8 cellular contexts compared by ENCODE assay signal in genomic region chr18:26657618-26658581, GRCh38.
DNase-seq lines count a peak whose midpoint lies in the region; ATAC-seq and TF ChIP-seq lines count a peak whose summit lies in the region.

No MANE protein-coding gene starts in this region.

- no peak for DNase-seq in stimulated activated naive CD8-positive, alpha-beta T cell treated with anti-CD3 and anti-CD28 coated beads, Interleukin-15, Interleukin-2, amounts not matched to agents 100 U/mL and 50 U/mL, for 24 hours
- DNase-seq in body of pancreas (no peak), NCI-H446 (lab: John Stamatoyannopoulos, UW) (no peak), germinal center (ENCODE audit: low spot score) (no peak), NCI-H187 (lab: John Stamatoyannopoulos, UW) (no peak), NCI-H1048 (lab: John Stamatoyannopoulos, UW) (no peak)

- H3K4me1 ChIP-seq in body of pancreas = peaks cover 24% of the 10 kb centered on the region
- peaks cover 14% of the 10 kb centered on the region for H3K4me1 ChIP-seq in mucosa of stomach (ENCODE audit: control insufficient read depth, insufficient read depth, low read length)

- H3K9me3 ChIP-seq in body of pancreas (no peaks in the 10 kb centered on the region), mucosa of stomach (ENCODE audit: control insufficient read depth, low read length) (no peaks in the 10 kb centered on the region)

- no peak for TF ChIP-seq CTCF in body of pancreas (IDR thresholded peaks at IDR 0.05)

- no peaks in the 10 kb centered on the region for H3K9me3 Mint-ChIP-seq in stimulated activated naive CD8-positive, alpha-beta T cell treated with anti-CD3 and anti-CD28 coated beads, Interleukin-15, Interleukin-2, amounts not matched to agents 100 ng/mL and 50 ng/mL, for 24 hours

- intact Hi-C loops in body of pancreas (cut with DNase I) = no loop called here

- peak overlapping the region; percentile 51 to 81 for H3K4me3 ChIP-seq in body of pancreas
- H3K4me3 ChIP-seq in mucosa of stomach (ENCODE audit: low read length) = peak overlapping the region; percentile 71

- H3K4me3 Mint-ChIP-seq in stimulated activated naive CD8-positive, alpha-beta T cell treated with anti-CD3 and anti-CD28 coated beads, Interleukin-15, Interleukin-2, amounts not matched to agents 100 ng/mL and 50 ng/mL, for 24 hours = peak overlapping the region; percentile 79

- TF ChIP-seq POLR2A in body of pancreas (IDR thresholded peaks at IDR 0.05) = no peak

- peak overlapping the region; percentile 84 for H3K9ac ChIP-seq in mucosa of stomach (ENCODE audit: low read length)

- H3K4me1 Mint-ChIP-seq in stimulated activated naive CD8-positive, alpha-beta T cell treated with anti-CD3 and anti-CD28 coated beads, Interleukin-15, Interleukin-2, amounts not matched to agents 100 ng/mL and 50 ng/mL, for 24 hours (ENCODE audit: low read depth) = peaks cover 15% of the 10 kb centered on the region

- H3K36me3 ChIP-seq in body of pancreas (replicated peaks in 1 of 2; ENCODE audit: insufficient read depth in 1 of 2, low read depth in 2 of 2) (no peaks in the 10 kb centered on the region), mucosa of stomach (ENCODE audit: control insufficient read depth, insufficient read depth, low read length) (no peaks in the 10 kb centered on the region)

- no peaks in the 10 kb centered on the region for H3K36me3 Mint-ChIP-seq in stimulated activated naive CD8-positive, alpha-beta T cell treated with anti-CD3 and anti-CD28 coated beads, Interleukin-15, Interleukin-2, amounts not matched to agents 100 ng/mL and 50 ng/mL, for 24 hours (ENCODE audit: low read depth)

- WGBS in body of pancreas, 2 donors = 4 to 5% methylated on average over 16 of the region's 16 CpGs

- no peak for ATAC-seq in stimulated activated naive CD8-positive, alpha-beta T cell treated with anti-CD3 and anti-CD28 coated beads, Interleukin-15, Interleukin-2, amounts not matched to agents 100 U/mL and 50 U/mL, for 24 hours
- no peak for ATAC-seq in body of pancreas

- no peak overlapping the region for H3K27ac Mint-ChIP-seq in stimulated activated naive CD8-positive, alpha-beta T cell treated with anti-CD3 and anti-CD28 coated beads, Interleukin-15, Interleukin-2, amounts not matched to agents 100 ng/mL and 50 ng/mL, for 24 hours

- H3K27me3 Mint-ChIP-seq in stimulated activated naive CD8-positive, alpha-beta T cell treated with anti-CD3 and anti-CD28 coated beads, Interleukin-15, Interleukin-2, amounts not matched to agents 100 ng/mL and 50 ng/mL, for 24 hours = peaks cover 74% of the 10 kb centered on the region

- peak overlapping the region in 3 of 4 donors; percentile 74 to 91 (median 89) for H3K27ac ChIP-seq in body of pancreas

- H3K27me3 ChIP-seq in body of pancreas (no peaks in the 10 kb centered on the region), mucosa of stomach (ENCODE audit: control insufficient read depth, insufficient read depth, low read length) (no peaks in the 10 kb centered on the region)
